In the genomic region with DNA sequence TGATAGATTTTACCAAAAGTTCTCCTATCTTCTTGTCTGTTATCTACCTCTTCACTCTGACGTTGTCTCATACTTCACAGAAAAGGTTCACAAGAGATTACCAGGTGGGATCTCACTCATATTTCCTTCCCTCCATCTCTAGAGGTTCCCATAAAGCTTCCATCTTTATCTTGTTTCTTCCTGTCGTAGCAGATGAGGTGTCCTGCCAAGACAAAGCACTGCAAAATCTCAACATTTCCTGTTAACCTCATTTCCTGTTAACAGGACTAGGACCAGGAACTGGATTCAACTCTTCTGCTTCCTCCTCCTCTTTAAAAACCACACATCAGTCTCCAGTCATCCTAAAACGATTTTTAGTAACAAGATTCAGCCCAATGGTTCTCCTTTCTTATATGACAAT, we compare ENCODE assay signal across 1 cellular context.
TF ChIP-seq lines count a peak whose summit lies in the region.

No MANE protein-coding gene starts in this region.

TF ChIP-seq in endothelial cell of umbilical vein, 7 proteins besides CTCF, POLR2A, EP300 and RAD21 (continued from another document):
- TF ChIP-seq EZH2 (IDR thresholded peaks at IDR 0.05; ENCODE audit: borderline replicate concordance, low read depth, low read length, severe bottlenecking) (no peak), MYC (IDR thresholded peaks at IDR 0.05; ENCODE audit: low read depth, low read length) (no peak)
